8 cellular contexts compared by ENCODE assay signal in genomic region chr4:55396305-55397023, GRCh38. TPM values are rescaled to one million over a fixed set of nuclear protein-coding genes. Genes with fewer than 3 reads are reported as not detected.
A peak's percentile ranks its signal among the peaks of the same experiment; 100 is the strongest.
DNase-seq lines count a peak whose midpoint lies in the region; ATAC-seq and TF ChIP-seq lines count a peak whose summit lies in the region.

No MANE protein-coding gene starts in this region.

- no peaks in the 10 kb centered on the region for H3K27me3 ChIP-seq in MM.1S (replicated peaks; ENCODE audit: insufficient read depth, low read length)
- H3K27me3 ChIP-seq in endocrine pancreas (ENCODE audit: control insufficient read depth, insufficient read depth, low read length), result no peaks in the 10 kb centered on the region

- peak overlapping the region; percentile 76 for H3K4me3 ChIP-seq in MM.1S (ENCODE audit: low read length)
- H3K4me3 ChIP-seq in endocrine pancreas (ENCODE audit: control insufficient read depth, insufficient read depth, low read length), result peak overlapping the region; percentile 98

- H3K9me3 Mint-ChIP-seq in activated CD8-positive, alpha-beta T cell treated with anti-CD3 and anti-CD28 coated beads, Interleukin-2, amount 10 ng/mL, durations not matched to agents 7 days and 5 days (ENCODE audit: insufficient read depth), result no peaks in the 10 kb centered on the region
- H3K9me3 Mint-ChIP-seq in mesothelial cell of epicardium, result no peaks in the 10 kb centered on the region

- CTCF ChIA-PET in activated CD8-positive, alpha-beta T cell treated with anti-CD3 and anti-CD28 coated beads, Interleukin-2, amount 10 ng/mL, durations not matched to agents 7 days and 5 days (lab: Charles Lee), result interaction anchor here (0.6 to 1.7 kb wide), 3 partner anchors 9 to 51 kb away, joined by 3 to 8 read pairs (median 6); partner anchors contain the start of gene SRD5A3

- peaks cover 51% of the 10 kb centered on the region for H3K4me1 Mint-ChIP-seq in activated CD8-positive, alpha-beta T cell treated with anti-CD3 and anti-CD28 coated beads, Interleukin-2, amount 10 ng/mL, durations not matched to agents 7 days and 5 days (ENCODE audit: low read depth)
- H3K4me1 Mint-ChIP-seq in mesothelial cell of epicardium, result peaks cover 33% of the 10 kb centered on the region

- H3K27ac ChIP-seq in MM.1S (ENCODE audit: low read length), result peak overlapping the region; percentile 67; the same call in 1 of the 2 replicates

- H3K36me3 Mint-ChIP-seq in activated CD8-positive, alpha-beta T cell treated with anti-CD3 and anti-CD28 coated beads, Interleukin-2, amount 10 ng/mL, durations not matched to agents 7 days and 5 days (ENCODE audit: low read depth), result peaks cover 37% of the 10 kb centered on the region
- H3K36me3 Mint-ChIP-seq in mesothelial cell of epicardium, result peaks cover 4% of the 10 kb centered on the region

- peaks cover 3% of the 10 kb centered on the region; the same call in 1 of the 2 replicates for H3F3A ChIP-seq in MM.1S (ENCODE audit: insufficient read depth, low read length)

- H3K4me1 ChIP-seq in MM.1S (ENCODE audit: low read length) (peaks cover 16% of the 10 kb centered on the region), endocrine pancreas (ENCODE audit: control insufficient read depth, insufficient read depth, low read length) (peaks cover 21% of the 10 kb centered on the region)

- H2AFZ ChIP-seq in MM.1S (ENCODE audit: low read length), result 0 out of 2 replicates have a peak overlapping the region, but pooled peaks have one; percentile 0

- peaks cover 49% of the 10 kb centered on the region for H3K79me2 ChIP-seq in MM.1S (ENCODE audit: low read length)

- H3K9ac ChIP-seq in MM.1S (ENCODE audit: low read length), result peak overlapping the region; percentile 79
- H3K9ac ChIP-seq in endocrine pancreas (ENCODE audit: control insufficient read depth, insufficient read depth, low read length), result peak overlapping the region; percentile 95

- peak overlapping the region; percentile 87 for H3K4me2 ChIP-seq in MM.1S (ENCODE audit: low read depth, low read length)

- no peaks in the 10 kb centered on the region; the same call in 1 of the 2 replicates for H3K36me3 ChIP-seq in MM.1S (replicated peaks; ENCODE audit: insufficient read depth, low read length)
- no peaks in the 10 kb centered on the region for H3K36me3 ChIP-seq in endocrine pancreas (ENCODE audit: control insufficient read depth, insufficient read depth, low read length)

- peak overlapping the region; percentile 94 for H3K27ac Mint-ChIP-seq in activated CD8-positive, alpha-beta T cell treated with anti-CD3 and anti-CD28 coated beads, Interleukin-2, amount 10 ng/mL, durations not matched to agents 7 days and 5 days
- H3K27ac Mint-ChIP-seq in mesothelial cell of epicardium, result peak overlapping the region; percentile 92

- ATAC-seq in activated CD8-positive, alpha-beta T cell treated with anti-CD3 and anti-CD28 coated beads, Interleukin-2, amount 10 ng/mL, durations not matched to agents 7 days and 5 days, result peak; percentile 29

- H4K20me1 ChIP-seq in MM.1S (ENCODE audit: insufficient read depth, low read length), result peaks cover 28% of the 10 kb centered on the region

- H3K27me3 Mint-ChIP-seq in activated CD8-positive, alpha-beta T cell treated with anti-CD3 and anti-CD28 coated beads, Interleukin-2, amount 10 ng/mL, durations not matched to agents 7 days and 5 days (ENCODE audit: low read depth), result no peaks in the 10 kb centered on the region
- peaks cover 2% of the 10 kb centered on the region for H3K27me3 Mint-ChIP-seq in mesothelial cell of epicardium (ENCODE audit: low read depth)

- DNase-seq in DMS 273 (lab: John Stamatoyannopoulos, UW; ENCODE audit: unreplicated experiment) (peak; percentile 61), DMS 273 treated with DMSO at 0.1 percent for 48 hours (lab: John Stamatoyannopoulos, UW) (no peak), HCEC 1CT (peak; percentile 59), MM.1S (peak; percentile 21), mesothelial cell of epicardium (ENCODE audit: low spot score in 2 of 2, unreplicated experiment in 2 of 2) (peak; percentile 23 to 70), stromal cell of bone marrow (ENCODE audit: low read depth) (peak; percentile 63)
- DNase-seq in activated CD8-positive, alpha-beta T cell treated with anti-CD3 and anti-CD28 coated beads, Interleukin-2, amount 10 ng/mL, durations not matched to agents 7 days and 5 days, result peak; percentile 42

- H3K9me3 ChIP-seq in MM.1S (replicated peaks; ENCODE audit: insufficient read depth, low read length) (no peaks in the 10 kb centered on the region), endocrine pancreas (ENCODE audit: control insufficient read depth, low read length) (no peaks in the 10 kb centered on the region)

- no peak for TF ChIP-seq CTCF in MM.1S (IDR thresholded peaks at IDR 0.05; ENCODE audit: low read length)
- TF ChIP-seq CTCF in mesothelial cell of epicardium (IDR thresholded peaks at IDR 0.05; ENCODE audit: unreplicated experiment), result no peak

- POLR2A ChIA-PET in activated CD8-positive, alpha-beta T cell treated with anti-CD3 and anti-CD28 coated beads, Interleukin-2, amount 10 ng/mL, durations not matched to agents 7 days and 5 days (lab: Charles Lee), result interaction anchor here (1.1 kb wide), 1 partner anchor 10 kb away, joined by 3 read pairs; no protein-coding TSS in a partner anchor

- H3K4me3 Mint-ChIP-seq in activated CD8-positive, alpha-beta T cell treated with anti-CD3 and anti-CD28 coated beads, Interleukin-2, amount 10 ng/mL, durations not matched to agents 7 days and 5 days, result peak overlapping the region; percentile 88
- peak overlapping the region; percentile 86 for H3K4me3 Mint-ChIP-seq in mesothelial cell of epicardium

- H3K9me2 ChIP-seq in MM.1S (replicated peaks; ENCODE audit: insufficient read depth, low read length), result no peaks in the 10 kb centered on the region

RNA-seq across cellular contexts. Expression of gene TMEM165, which starts 0.7 kb away (rescaled TPM):
- total RNA-seq in activated CD8-positive, alpha-beta T cell treated with anti-CD3 and anti-CD28 coated beads, Interleukin-2, amount 10 ng/mL, durations not matched to agents 7 days and 5 days, result 10 to 100 TPM; 66.2 to 68.7 TPM
- 94.3 to 98.7 TPM (median 96.1 TPM) in 3 replicates for total RNA-seq in mesothelial cell of epicardium

RNA-seq across cellular contexts. Expression of gene SRD5A3, which starts 50.4 kb away (rescaled TPM):
- total RNA-seq in activated CD8-positive, alpha-beta T cell treated with anti-CD3 and anti-CD28 coated beads, Interleukin-2, amount 10 ng/mL, durations not matched to agents 7 days and 5 days, result 1 to 10 TPM; 6.5 to 8.6 TPM
- 17.5 to 20.8 TPM (median 17.6 TPM) in 3 replicates for total RNA-seq in mesothelial cell of epicardium
